In genomic region chr16:57374067-57374534, GRCh38 we compare ENCODE assay signal across 8 cellular contexts.
DNase-seq lines count a peak whose midpoint lies in the region; ATAC-seq and TF ChIP-seq lines count a peak whose summit lies in the region.

No MANE protein-coding gene starts in this region.

- H3K9ac ChIP-seq in iPS-18a (ENCODE audit: low read length): peak overlapping the region; percentile 5

- H3K27ac ChIP-seq in RWPE1 (peak overlapping the region; percentile 49), iPS-18a (ENCODE audit: low read length) (no peak overlapping the region)

- H3K36me3 ChIP-seq in iPS-18a (ENCODE audit: control insufficient read depth, low read depth, low read length): no peaks in the 10 kb centered on the region

- ATAC-seq in GM21576 (IDR thresholded peaks at IDR 0.05; ENCODE audit: unreplicated experiment) (no peak), HG03460 (IDR thresholded peaks at IDR 0.05; ENCODE audit: unreplicated experiment) (no peak)

- H3K4me1 ChIP-seq in iPS-18a (ENCODE audit: control insufficient read depth, low read depth, low read length): peaks cover 16% of the 10 kb centered on the region

- no peak overlapping the region for H3K4me3 ChIP-seq in iPS-18a (ENCODE audit: low read length)

- CTCF ChIA-PET in RWPE1 (lab: Yijun Ruan, JAX): interaction anchor here (0.6 to 0.7 kb wide), 2 partner anchors 48 to 161 kb away, joined by 3 to 4 read pairs; no protein-coding TSS in a partner anchor

- POLR2A ChIA-PET in RWPE1 (lab: Yijun Ruan, JAX; ENCODE audit: low non-redundant PET): no interaction called here

- H3K27me3 ChIP-seq in iPS-18a (ENCODE audit: control insufficient read depth, insufficient read depth, low read length): no peaks in the 10 kb centered on the region

- DNase-seq in D341Med (ENCODE audit: low spot score): peak; percentile 14
- peak; percentile 60 for DNase-seq in RWPE1 (ENCODE audit: low spot score)
- peak; percentile 9 for DNase-seq in retina
- DNase-seq in NCI-H2107 treated with DMSO at 0.1 percent for 48 hours (lab: John Stamatoyannopoulos, UW; ENCODE audit: unreplicated experiment): no peak
- DNase-seq in LoVo (ENCODE audit: low spot score): no peak

- H3K9me3 ChIP-seq in iPS-18a (ENCODE audit: control insufficient read depth, low read depth, low read length): no peaks in the 10 kb centered on the region

- TF ChIP-seq CTCF in RWPE1 (conservative IDR thresholded peaks at IDR 0.05; ENCODE audit: low read depth): no peak

Comparison
In these comparisons a context has a peak if more than half of its experiments do, and no peak if none do; other contexts are left out.
1. DNase-seq: peak in D341Med (single experiment), RWPE1 (single experiment) and retina (single experiment); none in NCI-H2107 treated with DMSO at 0.1 percent for 48 hours (single experiment) and LoVo (single experiment).